1 cellular context compared by ENCODE assay signal in genomic region chr16:74606521-74607309, GRCh38.
A peak's percentile ranks its signal among the peaks of the same experiment; 100 is the strongest.
TF ChIP-seq lines count a peak whose summit lies in the region.

Gene GLG1 (minus strand): TSS chr16:74607114. CDS start chr16:74607094, 20 bp downstream.

TF ChIP-seq in HepG2, 621 proteins besides CTCF, POLR2A, EP300 and RAD21 (continued from another document and continues in another):
- TF ChIP-seq ZNF407 (CRISPR knock-in tag; IDR thresholded peaks at IDR 0.05; ENCODE audit: not compliant biosample characterization) (peak; percentile 94), ARID5B (CRISPR knock-in tag; IDR thresholded peaks at IDR 0.05) (no peak; the same call in 1 of the 2 replicates), ATF7-NPFF (CRISPR knock-in tag; IDR thresholded peaks at IDR 0.05; ENCODE audit: low read depth) (peak; percentile 97), ELF1 (CRISPR knock-in tag; IDR thresholded peaks at IDR 0.05) (peak; percentile 30), MAFG (CRISPR knock-in tag; IDR thresholded peaks at IDR 0.05) (no peak), AKAP8 (CRISPR knock-in tag; IDR thresholded peaks at IDR 0.05) (0 out of 2 replicates have a peak, but pooled peaks have one; percentile 67), ZUFSP (CRISPR knock-in tag; IDR thresholded peaks at IDR 0.05; ENCODE audit: borderline replicate concordance) (no peak), HNF1A (IDR thresholded peaks at IDR 0.05; ENCODE audit: low read depth) (no peak), HNF1A (CRISPR knock-in tag; IDR thresholded peaks at IDR 0.05; ENCODE audit: borderline replicate concordance) (peak; percentile 75), GPN1 (CRISPR knock-in tag; IDR thresholded peaks at IDR 0.05; ENCODE audit: borderline replicate concordance) (no peak), MBNL3 (CRISPR knock-in tag; conservative IDR thresholded peaks at IDR 0.05) (no peak), HOXA3 (CRISPR knock-in tag; IDR thresholded peaks at IDR 0.05) (peak; percentile 96), ZFAT (CRISPR knock-in tag; conservative IDR thresholded peaks at IDR 0.05) (0 out of 2 replicates have a peak, but pooled peaks have one; percentile 70), BRCA1 (CRISPR knock-in tag; IDR thresholded peaks at IDR 0.05) (peak; percentile 95), TFAP4 (IDR thresholded peaks at IDR 0.05; ENCODE audit: borderline replicate concordance, low read depth) (no peak), LBX2 (CRISPR knock-in tag; IDR thresholded peaks at IDR 0.05; ENCODE audit: borderline replicate concordance) (peak; percentile 3; the same call in 1 of the 2 replicates), ZNF251 (CRISPR knock-in tag; IDR thresholded peaks at IDR 0.05) (no peak), XBP1 (CRISPR knock-in tag; IDR thresholded peaks at IDR 0.05) (0 out of 2 replicates have a peak, but pooled peaks have one; percentile 38), ZNF296 (CRISPR knock-in tag; conservative IDR thresholded peaks at IDR 0.05) (no peak), GRHL1 (CRISPR knock-in tag; conservative IDR thresholded peaks at IDR 0.05) (no peak), RFX1 (IDR thresholded peaks at IDR 0.05) (no peak), ZNF781 (CRISPR knock-in tag; IDR thresholded peaks at IDR 0.05; ENCODE audit: borderline replicate concordance, not compliant biosample characterization) (peak; percentile 89), NFIB (CRISPR knock-in tag; IDR thresholded peaks at IDR 0.05; ENCODE audit: borderline replicate concordance) (no peak), ZNF782 (CRISPR knock-in tag; IDR thresholded peaks at IDR 0.05; ENCODE audit: borderline replicate concordance) (peak; percentile 87; the same call in 1 of the 2 replicates), FOXO4 (CRISPR knock-in tag; conservative IDR thresholded peaks at IDR 0.05) (no peak), ZNF841 (CRISPR knock-in tag; IDR thresholded peaks at IDR 0.05; ENCODE audit: borderline replicate concordance) (peak; percentile 64; the same call in 1 of the 2 replicates), ELF3 (CRISPR knock-in tag; IDR thresholded peaks at IDR 0.05) (no peak; the same call in 1 of the 2 replicates), ZFX (CRISPR knock-in tag; IDR thresholded peaks at IDR 0.05; ENCODE audit: low read depth) (peak; percentile 93), ZNF136 (CRISPR knock-in tag; IDR thresholded peaks at IDR 0.05; ENCODE audit: low read depth) (peak; percentile 63; the same call in 1 of the 2 replicates)
